In the genomic region with DNA sequence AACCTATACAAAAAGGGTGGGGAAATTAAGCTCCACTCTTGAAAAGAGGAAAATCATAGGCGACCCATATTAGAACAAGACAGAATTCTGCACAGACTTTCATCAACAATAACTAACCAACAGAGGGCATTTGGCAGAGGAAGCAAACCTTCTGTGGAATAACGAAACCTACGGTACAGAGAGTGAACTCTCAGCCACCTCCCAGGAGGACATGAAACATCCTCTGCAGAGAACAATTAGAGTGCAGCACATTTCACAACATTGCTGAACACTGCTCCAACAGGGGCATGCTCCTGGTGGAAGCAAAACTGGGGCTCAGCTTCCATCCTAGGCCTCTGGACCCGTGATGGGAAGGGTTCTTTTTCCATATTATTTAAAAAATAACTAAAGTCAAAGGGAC, we compare ENCODE assay signal across 32 cellular contexts.
"Had no signal": no experiment of that assay in that cellular context is flagged by ENCODE, and none has a peak within 500 bp of the region (broad histone marks: within the 10 kb centered on the region; RNA-seq: fewer than 3 reads in every experiment).

No MANE protein-coding gene starts in this region.

- H3K4me1 ChIP-seq: ascending aorta, breast epithelium, esophagus squamous epithelium, heart left ventricle had no signal

- H3K36me3 ChIP-seq: ascending aorta, breast epithelium, cardiac muscle cell, esophagus squamous epithelium, heart left ventricle had no signal

- H3K9me3 ChIP-seq: esophagus squamous epithelium had no signal

- H3K27ac Mint-ChIP-seq: activated CD4-positive, alpha-beta memory T cell treated with anti-CD3 and anti-CD28 coated beads for 36 hours; activated CD4-positive, alpha-beta T cell treated with anti-CD3 and anti-CD28 coated beads for 36 hours; activated CD4-positive, alpha-beta T cell treated with anti-CD3 and anti-CD28 coated beads, Interleukin-2, amount 10 ng/mL, durations not matched to agents 24 days and 14 days; activated CD8-positive, alpha-beta memory T cell treated with anti-CD3 and anti-CD28 coated beads, Interleukin-2, amount 10 ng/mL, durations not matched to agents 7 days and 5 days; activated CD8-positive, alpha-beta T cell treated with anti-CD3 and anti-CD28 coated beads, Interleukin-2, amount 10 ng/mL, durations not matched to agents 7 days and 5 days; activated naive CD4-positive, alpha-beta T cell treated with anti-CD3 and anti-CD28 coated beads for 36 hours; activated naive CD4-positive, alpha-beta T cell treated with anti-CD3 and anti-CD28 coated beads, Interleukin-2, amount 50 U/mL, for 72 hours; activated naive CD8-positive, alpha-beta T cell treated with anti-CD3 and anti-CD28 coated beads, Interleukin-2, amount 10 ng/mL, durations not matched to agents 7 days and 5 days; activated T-helper 1 cell treated with anti-CD3 and anti-CD28 coated beads, Interleukin-12 subunit alpha, Interleukin-12 subunit beta, Interleukin-2, Interleukin-4 antibody, amounts not matched to agents 30 ng/mL and 10 ng/mL and 1 ng/mL, durations not matched to agents 14 hours and 24 hours and 36 hours; activated T-helper 2 cell treated with anti-CD3 and anti-CD28 coated beads, Interferon-gamma antibody, Interleukin-2, Interleukin-4, amounts not matched to agents 10 μg/mL and 5 μg/mL and 100 μg/mL, durations not matched to agents 14 hours and 24 hours and 36 hours; brain; dendritic cell treated with granulocyte-macrophage colony-stimulating factor and Interleukin-4, amounts not matched to agents 40 ng/mL and 50 ng/mL, for 4 days had no signal

- DNase-seq: activated CD4-positive, alpha-beta memory T cell treated with anti-CD3 and anti-CD28 coated beads for 36 hours; activated CD4-positive, alpha-beta T cell treated with anti-CD3 and anti-CD28 coated beads for 36 hours; activated CD4-positive, alpha-beta T cell treated with anti-CD3 and anti-CD28 coated beads, Interleukin-2, amount 10 ng/mL, durations not matched to agents 24 days and 14 days; activated CD4-positive, CD25-positive, alpha-beta regulatory T cell; activated CD4-positive, CD25-positive, alpha-beta regulatory T cell treated with anti-CD3 and anti-CD28 coated beads, Interleukin-2, amount 50 U/mL, for 72 hours; activated CD8-positive, alpha-beta memory T cell treated with anti-CD3 and anti-CD28 coated beads, Interleukin-2, amount 10 ng/mL, durations not matched to agents 7 days and 5 days; activated CD8-positive, alpha-beta memory T cell treated with anti-CD3 and anti-CD28 coated beads, Interleukin-2, amount 50 U/mL, for 4 hours; activated CD8-positive, alpha-beta T cell treated with anti-CD3 and anti-CD28 coated beads, Interleukin-2, amount 10 ng/mL, durations not matched to agents 7 days and 5 days; activated effector memory CD4-positive, alpha-beta T cell treated with anti-CD3 and anti-CD28 coated beads, Interleukin-2, amount 50 U/mL, for 16 hours; activated naive CD4-positive, alpha-beta T cell treated with anti-CD3 and anti-CD28 coated beads for 36 hours; activated naive CD8-positive, alpha-beta T cell treated with anti-CD3 and anti-CD28 coated beads, Interleukin-2, amount 10 ng/mL, durations not matched to agents 7 days and 5 days; activated T-cell treated with anti-CD3 and anti-CD28 coated beads, Interleukin-2, amount 50 U/mL, for 1 hour; activated T-cell treated with anti-CD3 and anti-CD28 coated beads, Interleukin-2, amount 50 U/mL, for 48 hours; central memory CD4-positive, alpha-beta T cell; cerebellar nuclear complex; dorsolateral prefrontal cortex; effector memory CD4-positive, alpha-beta T cell; erythroblast; esophagus squamous epithelium; foreskin fibroblast; glutamatergic neuron; heart left ventricle; T-helper 2 cell had no signal

- ATAC-seq: activated CD4-positive, alpha-beta T cell treated with anti-CD3 and anti-CD28 coated beads for 36 hours; activated CD8-positive, alpha-beta memory T cell treated with anti-CD3 and anti-CD28 coated beads, Interleukin-2, amount 10 ng/mL, durations not matched to agents 7 days and 5 days; activated CD8-positive, alpha-beta T cell treated with anti-CD3 and anti-CD28 coated beads, Interleukin-2, amount 10 ng/mL, durations not matched to agents 7 days and 5 days; activated naive CD4-positive, alpha-beta T cell treated with anti-CD3 and anti-CD28 coated beads, Interleukin-2, amount 50 U/mL, for 72 hours; heart left ventricle had no signal

- H3K36me3 Mint-ChIP-seq: activated CD4-positive, alpha-beta memory T cell treated with anti-CD3 and anti-CD28 coated beads for 36 hours; activated CD8-positive, alpha-beta memory T cell treated with anti-CD3 and anti-CD28 coated beads, Interleukin-2, amount 10 ng/mL, durations not matched to agents 7 days and 5 days; activated naive CD4-positive, alpha-beta T cell treated with anti-CD3 and anti-CD28 coated beads, Interleukin-2, amount 50 U/mL, for 72 hours; activated naive CD8-positive, alpha-beta T cell treated with anti-CD3 and anti-CD28 coated beads, Interleukin-2, amount 10 ng/mL, durations not matched to agents 7 days and 5 days; brain had no signal

- H3K4me3 ChIP-seq: ascending aorta, breast epithelium, cardiac muscle cell, coronary artery, dorsolateral prefrontal cortex, esophagus squamous epithelium, heart left ventricle had no signal

- H3K27me3 ChIP-seq: ascending aorta, breast epithelium, cardiac muscle cell, esophagus squamous epithelium, heart left ventricle had no signal

- H3K27me3 Mint-ChIP-seq: activated CD4-positive, alpha-beta memory T cell treated with anti-CD3 and anti-CD28 coated beads for 36 hours; activated CD4-positive, alpha-beta T cell treated with anti-CD3 and anti-CD28 coated beads for 36 hours; activated CD8-positive, alpha-beta memory T cell treated with anti-CD3 and anti-CD28 coated beads, Interleukin-2, amount 10 ng/mL, durations not matched to agents 7 days and 5 days; activated naive CD8-positive, alpha-beta T cell treated with anti-CD3 and anti-CD28 coated beads, Interleukin-2, amount 10 ng/mL, durations not matched to agents 7 days and 5 days; dendritic cell treated with granulocyte-macrophage colony-stimulating factor and Interleukin-4, amounts not matched to agents 40 ng/mL and 50 ng/mL, for 4 days had no signal

- H3K9me3 Mint-ChIP-seq: activated CD4-positive, alpha-beta T cell treated with anti-CD3 and anti-CD28 coated beads, Interleukin-2, amount 10 ng/mL, durations not matched to agents 24 days and 14 days; activated naive CD4-positive, alpha-beta T cell treated with anti-CD3 and anti-CD28 coated beads for 36 hours; activated naive CD4-positive, alpha-beta T cell treated with anti-CD3 and anti-CD28 coated beads, Interleukin-2, amount 50 U/mL, for 72 hours; activated naive CD8-positive, alpha-beta T cell treated with anti-CD3 and anti-CD28 coated beads, Interleukin-2, amount 10 ng/mL, durations not matched to agents 7 days and 5 days; activated T-helper 1 cell treated with anti-CD3 and anti-CD28 coated beads, Interleukin-12 subunit alpha, Interleukin-12 subunit beta, Interleukin-2, Interleukin-4 antibody, amounts not matched to agents 30 ng/mL and 10 ng/mL and 1 ng/mL, durations not matched to agents 14 hours and 24 hours and 36 hours; activated T-helper 2 cell treated with anti-CD3 and anti-CD28 coated beads, Interferon-gamma antibody, Interleukin-2, Interleukin-4, amounts not matched to agents 10 μg/mL and 5 μg/mL and 100 μg/mL, durations not matched to agents 14 hours and 24 hours and 36 hours; dendritic cell treated with granulocyte-macrophage colony-stimulating factor and Interleukin-4, amounts not matched to agents 40 ng/mL and 50 ng/mL, for 4 days had no signal

- H3K4me1 Mint-ChIP-seq: activated CD4-positive, alpha-beta T cell treated with anti-CD3 and anti-CD28 coated beads for 36 hours; activated CD4-positive, alpha-beta T cell treated with anti-CD3 and anti-CD28 coated beads, Interleukin-2, amount 10 ng/mL, durations not matched to agents 24 days and 14 days; activated CD8-positive, alpha-beta memory T cell treated with anti-CD3 and anti-CD28 coated beads, Interleukin-2, amount 10 ng/mL, durations not matched to agents 7 days and 5 days; activated naive CD8-positive, alpha-beta T cell treated with anti-CD3 and anti-CD28 coated beads, Interleukin-2, amount 10 ng/mL, durations not matched to agents 7 days and 5 days; brain had no signal

- H3K27ac ChIP-seq: ascending aorta, breast epithelium, cardiac muscle cell, coronary artery, dorsolateral prefrontal cortex, esophagus squamous epithelium, heart left ventricle had no signal

- H3K4me3 Mint-ChIP-seq: activated CD4-positive, alpha-beta memory T cell treated with anti-CD3 and anti-CD28 coated beads for 36 hours; activated CD4-positive, alpha-beta T cell treated with anti-CD3 and anti-CD28 coated beads for 36 hours; activated CD4-positive, alpha-beta T cell treated with anti-CD3 and anti-CD28 coated beads, Interleukin-2, amount 10 ng/mL, durations not matched to agents 24 days and 14 days; activated CD8-positive, alpha-beta memory T cell treated with anti-CD3 and anti-CD28 coated beads, Interleukin-2, amount 10 ng/mL, durations not matched to agents 7 days and 5 days; activated CD8-positive, alpha-beta T cell treated with anti-CD3 and anti-CD28 coated beads, Interleukin-2, amount 10 ng/mL, durations not matched to agents 7 days and 5 days; activated naive CD4-positive, alpha-beta T cell treated with anti-CD3 and anti-CD28 coated beads for 36 hours; activated naive CD8-positive, alpha-beta T cell treated with anti-CD3 and anti-CD28 coated beads, Interleukin-2, amount 10 ng/mL, durations not matched to agents 7 days and 5 days; activated T-helper 1 cell treated with anti-CD3 and anti-CD28 coated beads, Interleukin-12 subunit alpha, Interleukin-12 subunit beta, Interleukin-2, Interleukin-4 antibody, amounts not matched to agents 30 ng/mL and 10 ng/mL and 1 ng/mL, durations not matched to agents 14 hours and 24 hours and 36 hours; brain; dendritic cell treated with granulocyte-macrophage colony-stimulating factor and Interleukin-4, amounts not matched to agents 40 ng/mL and 50 ng/mL, for 4 days had no signal
